In genomic region chr3:184261270-184262165, GRCh38 we compare ENCODE assay signal across 1 cellular context.
TF ChIP-seq lines count a peak whose summit lies in the region.

CAMK2N2 (minus strand) TSS chr3:184261553; CDS start chr3:184261285, 268 bp downstream.

TF ChIP-seq in HEK293, 187 proteins besides CTCF, POLR2A, EP300 and RAD21 (continued from another document):
- TF ChIP-seq TSHZ1 (tag by site-specific recombination; IDR thresholded peaks at IDR 0.05; ENCODE audit: borderline replicate concordance) = no peak
- 0 out of 2 replicates have a peak, but pooled peaks have one; percentile 69 for TF ChIP-seq KLF10 (tag by site-specific recombination; IDR thresholded peaks at IDR 0.05)
- no peak for TF ChIP-seq ZNF48 (tag by site-specific recombination; IDR thresholded peaks at IDR 0.05)
- TF ChIP-seq ZNF211 (tag by site-specific recombination; IDR thresholded peaks at IDR 0.05; ENCODE audit: low read depth) = no peak
- no peak for TF ChIP-seq ZNF623 (tag by site-specific recombination; IDR thresholded peaks at IDR 0.05)
- TF ChIP-seq ZSCAN4 (tag by site-specific recombination; IDR thresholded peaks at IDR 0.05) = no peak
- no peak for TF ChIP-seq ZNF473 (tag by site-specific recombination; IDR thresholded peaks at IDR 0.05)
- TF ChIP-seq ZNF174 (tag by site-specific recombination; IDR thresholded peaks at IDR 0.05) = no peak
- TF ChIP-seq SCRT2 (tag by site-specific recombination; IDR thresholded peaks at IDR 0.05) = peak; percentile 83
- no peak for TF ChIP-seq ZNF280D (tag by site-specific recombination; IDR thresholded peaks at IDR 0.05)
- no peak for TF ChIP-seq PRDM2 (tag by site-specific recombination; IDR thresholded peaks at IDR 0.05; ENCODE audit: borderline replicate concordance)
- no peak for TF ChIP-seq TCF7L2 (IDR thresholded peaks at IDR 0.05; ENCODE audit: borderline replicate concordance, low read depth, low read length)
- peak; percentile 81 for TF ChIP-seq SP2 (tag by site-specific recombination; IDR thresholded peaks at IDR 0.05)
- no peak for TF ChIP-seq ZNF560 (tag by site-specific recombination; IDR thresholded peaks at IDR 0.05; ENCODE audit: borderline replicate concordance)
- peak; percentile 49; the same call in 1 of the 2 replicates for TF ChIP-seq KLF8 (tag by site-specific recombination; IDR thresholded peaks at IDR 0.05)
- TF ChIP-seq ZNF19 (tag by site-specific recombination; IDR thresholded peaks at IDR 0.05; ENCODE audit: low read depth) = no peak
- TF ChIP-seq FEZF1 (tag by site-specific recombination; IDR thresholded peaks at IDR 0.05) = peak; percentile 33
